In genomic region chr5:141735823-141736222, GRCh38 we compare ENCODE assay signal across 1 cellular context.
TF ChIP-seq lines count a peak whose summit lies in the region.

No MANE protein-coding gene starts in this region.

TF ChIP-seq in GM23338, 12 proteins besides CTCF, POLR2A, EP300 and RAD21 (continued from another document):
- TF ChIP-seq ZNF462 (CRISPR knock-in tag; IDR thresholded peaks at IDR 0.05): no peak
